ENCODE assay signal across 8 cellular contexts in the genomic region with DNA sequence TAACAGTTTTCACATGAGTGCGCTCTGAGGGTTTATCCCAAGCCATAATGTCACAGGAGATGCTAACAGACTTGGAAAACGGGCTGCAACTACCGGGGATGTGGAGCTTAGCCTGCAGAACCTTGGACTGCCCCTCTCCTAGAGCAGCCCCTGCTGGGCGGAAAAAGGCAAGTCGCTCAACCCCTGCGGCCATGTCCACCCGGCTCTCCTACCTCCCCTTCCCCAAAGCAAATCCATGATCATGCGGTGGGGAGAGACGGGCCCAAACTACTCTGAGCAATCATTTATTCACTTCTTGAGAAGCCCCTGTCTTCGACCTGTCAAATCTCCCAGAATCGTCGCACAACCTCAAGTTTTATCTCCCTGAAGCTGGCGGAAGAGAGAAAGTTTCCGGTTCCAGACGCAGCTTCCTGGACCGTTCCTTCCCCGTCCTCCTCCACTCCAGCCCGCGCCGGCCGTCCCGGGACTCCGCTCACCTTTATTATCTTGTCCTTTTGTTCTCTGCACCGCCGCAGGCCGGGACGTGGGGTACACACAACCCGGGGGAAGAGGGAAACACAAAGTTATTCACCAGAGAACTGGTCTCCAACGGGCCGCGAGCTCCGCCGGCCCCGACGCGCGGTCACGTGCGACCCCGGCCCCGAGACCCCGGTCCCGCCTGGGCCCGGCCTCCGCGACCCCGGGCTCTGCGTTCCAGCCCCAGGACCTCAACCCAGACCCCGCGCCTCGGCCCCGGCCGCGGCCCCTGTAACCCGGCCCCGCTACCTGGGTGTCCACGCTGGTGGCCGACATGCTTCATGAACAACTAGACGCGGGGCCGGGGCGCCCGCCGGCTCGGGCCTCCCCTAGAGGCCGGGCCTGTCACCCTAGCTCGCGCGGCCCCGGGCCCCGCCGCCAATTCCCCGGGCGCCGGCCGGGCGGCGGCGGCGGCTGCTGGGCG.
DNase-seq lines count a peak whose midpoint lies in the region; ATAC-seq and TF ChIP-seq lines count a peak whose summit lies in the region.

No MANE protein-coding gene starts in this region.

- H3K4me1 ChIP-seq in KMS-11 (ENCODE audit: low read depth, poor library complexity, severe bottlenecking) (peaks cover 44% of the 10 kb centered on the region), neutrophil (ENCODE audit: control insufficient read depth in 1 of 2, insufficient read depth in 1 of 2, low read depth in 1 of 2, low read length in 1 of 2) (peaks cover 17 to 18% of the 10 kb centered on the region in 2 experiments)

- peak; percentile 23 for ATAC-seq in GM21526 (IDR thresholded peaks at IDR 0.05; ENCODE audit: low FRiP score, unreplicated experiment)
- no peak for ATAC-seq in HG03460 (IDR thresholded peaks at IDR 0.05; ENCODE audit: unreplicated experiment)

- DNase-seq in DMS79 treated with DMSO at 0.1 percent for 48 hours (lab: John Stamatoyannopoulos, UW) (peak; percentile 91), DMS79 (lab: John Stamatoyannopoulos, UW) (no peak), fibroblast of peridontal ligament (ENCODE audit: extremely low read depth) (peak; percentile 59)

- no peaks in the 10 kb centered on the region for H3K9me3 ChIP-seq in neutrophil

- H3K9ac ChIP-seq in KMS-11: peak overlapping the region; percentile 86

- H4K20me1 ChIP-seq in KMS-11 (ENCODE audit: insufficient read depth): peaks cover 3% of the 10 kb centered on the region; the same call in 1 of the 2 replicates

- no peak overlapping the region for H3K4me3 ChIP-seq in KMS-11 (IDR thresholded peaks at IDR 0.05; ENCODE audit: insufficient read depth, low read depth, low read length)
- H3K4me3 ChIP-seq in WI38 (ENCODE audit: low read depth, low read length): peak overlapping the region; percentile 88
- H3K4me3 ChIP-seq in neutrophil (ENCODE audit: low read depth in 1 of 2, low read length in 1 of 2): peak overlapping the region; percentile 63 to 74

- peaks cover 10% of the 10 kb centered on the region for H3K36me3 ChIP-seq in KMS-11 (ENCODE audit: insufficient read depth)
- H3K36me3 ChIP-seq in neutrophil: peaks cover 42% of the 10 kb centered on the region

- H3K27ac ChIP-seq in KMS-11: peak overlapping the region; percentile 47
- H3K27ac ChIP-seq in neutrophil: peak overlapping the region; percentile 78

- no peak; the same call in 1 of the 2 replicates for TF ChIP-seq CTCF in KMS-11 (conservative IDR thresholded peaks at IDR 0.05; ENCODE audit: low read depth, low read length)
- TF ChIP-seq CTCF in WI38 (IDR thresholded peaks at IDR 0.05; ENCODE audit: low read depth, low read length): peak; percentile 70
- no peak for TF ChIP-seq CTCF in neutrophil (IDR thresholded peaks at IDR 0.05)

- peak overlapping the region; percentile 81 for H3K4me2 ChIP-seq in KMS-11

- H3K27me3 ChIP-seq in KMS-11 (ENCODE audit: insufficient read depth, low read depth): peaks cover 17% of the 10 kb centered on the region
- H3K27me3 ChIP-seq in neutrophil: peaks cover 16% of the 10 kb centered on the region

- H3K79me2 ChIP-seq in KMS-11 (ENCODE audit: insufficient read depth, low read depth): peaks cover 53% of the 10 kb centered on the region

- peak overlapping the region; percentile 38; the same call in 1 of the 2 replicates for H2AFZ ChIP-seq in KMS-11 (ENCODE audit: low read depth)
